ENCODE assay signal across 7 cellular contexts in the genomic region with DNA sequence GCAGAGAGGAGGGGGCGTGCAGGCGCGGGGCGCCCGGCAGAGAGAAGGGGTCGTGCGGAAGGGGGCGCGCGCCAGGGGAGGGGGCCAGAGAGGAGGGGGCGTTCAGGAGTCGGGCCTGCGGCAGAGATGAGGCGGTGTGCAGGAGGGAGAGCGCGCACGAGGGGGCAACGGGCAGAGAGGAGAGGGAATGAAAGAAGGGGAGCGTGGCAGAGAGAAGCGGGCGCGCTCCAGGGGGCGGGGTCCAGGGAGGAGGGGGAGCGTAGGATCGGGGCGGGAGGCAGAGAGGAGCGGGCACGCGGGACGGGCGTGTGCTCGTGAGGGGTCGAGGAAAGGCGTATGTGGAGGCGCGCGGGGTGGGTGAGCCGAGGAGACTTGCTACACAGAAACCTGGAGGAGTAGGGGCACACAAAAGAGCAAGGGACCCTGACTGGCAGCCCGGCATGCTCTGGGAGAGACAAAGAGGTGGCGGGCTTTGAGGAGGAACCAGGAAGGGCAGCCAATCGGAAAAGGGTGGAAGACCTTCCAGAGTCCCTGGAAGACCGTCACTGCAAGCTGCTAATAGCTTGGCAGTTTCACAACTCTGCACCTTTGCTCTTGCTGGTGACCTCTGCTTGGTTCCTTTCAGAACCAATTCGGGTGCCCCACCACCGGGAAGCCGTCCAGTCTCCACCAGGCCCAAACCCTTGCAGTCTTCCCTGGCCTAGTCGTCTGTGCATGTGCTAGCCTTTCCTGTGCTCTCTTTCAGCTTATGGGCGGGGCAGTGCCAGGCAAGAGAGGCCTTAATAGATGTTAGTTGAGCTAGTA. TPM values are rescaled to one million over a fixed set of nuclear protein-coding genes. Genes with fewer than 3 reads are reported as not detected.
DNase-seq lines count a peak whose midpoint lies in the region; ATAC-seq and TF ChIP-seq lines count a peak whose summit lies in the region.

No MANE protein-coding gene starts in this region.

- H3K36me3 Mint-ChIP-seq in immature natural killer cell (no peaks in the 10 kb centered on the region), Caco-2 (ENCODE audit: insufficient read depth, unreplicated experiment) (no peaks in the 10 kb centered on the region)
- no peaks in the 10 kb centered on the region for H3K36me3 Mint-ChIP-seq in stimulated activated naive B cell treated with anti-CD40 and anti-IgM and Interleukin-4, amounts not matched to agents 10 μg/mL and 1 μg/mL and 100 μg/mL, for 72 hours

- H3K4me3 Mint-ChIP-seq in immature natural killer cell (peak overlapping the region in 4 of 5 donors; percentile 1 to 63 (median 43)), Caco-2 (ENCODE audit: unreplicated experiment) (no peak overlapping the region)
- peak overlapping the region; percentile 86 to 90 for H3K4me3 Mint-ChIP-seq in stimulated activated naive B cell treated with anti-CD40 and anti-IgM and Interleukin-4, amounts not matched to agents 10 μg/mL and 1 μg/mL and 100 μg/mL, for 72 hours

- H3K27me3 Mint-ChIP-seq in immature natural killer cell (ENCODE audit: low read depth in 3 of 3): peaks cover 11 to 13% (median 11%) of the 10 kb centered on the region in 3 donors
- H3K27me3 Mint-ChIP-seq in stimulated activated naive B cell treated with anti-CD40 and anti-IgM and Interleukin-4, amounts not matched to agents 10 μg/mL and 1 μg/mL and 100 μg/mL, for 72 hours: peaks cover 28 to 44% of the 10 kb centered on the region in 2 donors
- H3K27me3 Mint-ChIP-seq in Caco-2 (ENCODE audit: insufficient read depth, unreplicated experiment): peaks cover 6% of the 10 kb centered on the region

- no TSS peak for BruUV-seq in Caco-2 (replicated peaks; lab: Mats Ljungman, UMichigan)

- H3K4me1 Mint-ChIP-seq in immature natural killer cell (peaks cover 5 to 10% of the 10 kb centered on the region in 2 donors), Caco-2 (ENCODE audit: low read depth, unreplicated experiment) (no peaks in the 10 kb centered on the region)
- peaks cover 6 to 16% of the 10 kb centered on the region in 2 donors for H3K4me1 Mint-ChIP-seq in stimulated activated naive B cell treated with anti-CD40 and anti-IgM and Interleukin-4, amounts not matched to agents 10 μg/mL and 1 μg/mL and 100 μg/mL, for 72 hours

- H3K9me3 Mint-ChIP-seq in immature natural killer cell (no peaks in the 10 kb centered on the region), Caco-2 (ENCODE audit: unreplicated experiment) (no peaks in the 10 kb centered on the region)
- no peaks in the 10 kb centered on the region for H3K9me3 Mint-ChIP-seq in stimulated activated naive B cell treated with anti-CD40 and anti-IgM and Interleukin-4, amounts not matched to agents 10 μg/mL and 1 μg/mL and 100 μg/mL, for 72 hours

- CTCF ChIA-PET in Caco-2 (lab: Charles Lee): no interaction called here

- no peaks in the 10 kb centered on the region for H3K27me3 ChIP-seq in Caco-2 (replicated peaks; ENCODE audit: control insufficient read depth, insufficient read depth, low read length)

- no peak for TF ChIP-seq CTCF in Caco-2 (IDR thresholded peaks at IDR 0.05; ENCODE audit: insufficient read depth in 1 of 2, low read depth in 1 of 2, low read length in 1 of 2, severe bottlenecking in 1 of 2, unreplicated experiment in 1 of 2)

- H3K27ac Mint-ChIP-seq in immature natural killer cell (no peak overlapping the region), Caco-2 (ENCODE audit: unreplicated experiment) (no peak overlapping the region)
- peak overlapping the region; percentile 25 for H3K27ac Mint-ChIP-seq in stimulated activated naive B cell treated with anti-CD40 and anti-IgM and Interleukin-4, amounts not matched to agents 10 μg/mL and 1 μg/mL and 100 μg/mL, for 72 hours

- H3K4me1 ChIP-seq in Caco-2: no peaks in the 10 kb centered on the region

- peak; percentile 64 for DNase-seq in NCI-H1092 treated with DMSO at 0.1 percent for 48 hours (lab: John Stamatoyannopoulos, UW)
- DNase-seq in activated naive CD4-positive, alpha-beta T cell treated with anti-CD3 and anti-CD28 coated beads, Interleukin-2, amount 50 U/mL, for 16 hours: peak; percentile 21
- DNase-seq in immature natural killer cell: no peak
- DNase-seq in stimulated activated naive B cell treated with anti-CD40 and anti-IgM and Interleukin-4, amounts not matched to agents 10 μg/mL and 1 μg/mL and 100 μg/mL, for 72 hours: no peak
- no peak for DNase-seq in Caco-2

- H3K36me3 ChIP-seq in Caco-2 (ENCODE audit: control insufficient read depth, insufficient read depth, low read length): no peaks in the 10 kb centered on the region

- peak; percentile 23 to 26 for ATAC-seq in stimulated activated naive B cell treated with anti-CD40 and anti-IgM and Interleukin-4, amounts not matched to agents 10 μg/mL and 1 μg/mL and 100 μg/mL, for 72 hours (replicated peaks)
- ATAC-seq in GM18909 (IDR thresholded peaks at IDR 0.05; ENCODE audit: poor library complexity, unreplicated experiment) (no peak), GM18868 (IDR thresholded peaks at IDR 0.05; ENCODE audit: unreplicated experiment) (no peak)

- POLR2A ChIA-PET in Caco-2 (lab: Charles Lee): no interaction called here

- H3K4me3 ChIP-seq in Caco-2 (ENCODE audit: low read depth, low read length): no peak overlapping the region

- no peaks in the 10 kb centered on the region for H3K9me3 ChIP-seq in Caco-2

- intact Hi-C loops in Caco-2 (cut with micrococcal nuclease; ENCODE audit: unreplicated experiment): no loop called here

RNA-seq across cellular contexts. Expression of a gene that starts 0.6 kb away (rescaled TPM):
- polyA plus RNA-seq in immature natural killer cell: not detected
- total RNA-seq in Caco-2 (2022): 0.23 TPM in 1 of 2 replicates, not detected in the other

RNA-seq across cellular contexts. Expression of a gene that starts 0.6 kb away (rescaled TPM):
- not detected for polyA plus RNA-seq in immature natural killer cell
- not detected in 2 replicates for total RNA-seq in Caco-2 (2022)

RNA-seq across cellular contexts. Expression of a gene that starts 51.1 kb away (rescaled TPM):
- 1 to 10 TPM; 3.9 to 6.3 (median 4.3) TPM for polyA plus RNA-seq in immature natural killer cell
- 82.0 and 88.6 TPM in 2 replicates for total RNA-seq in Caco-2 (2022)

Comparison
In these comparisons a context has a peak if more than half of its experiments do, and no peak if none do; other contexts are left out.
1. DNase-seq: peak in NCI-H1092 treated with DMSO at 0.1 percent for 48 hours (single experiment) and activated naive CD4-positive, alpha-beta T cell treated with anti-CD3 and anti-CD28 coated beads, Interleukin-2, amount 50 U/mL, for 16 hours (single experiment); none in immature natural killer cell (0 of 3), stimulated activated naive B cell treated with anti-CD40 and anti-IgM and Interleukin-4, amounts not matched to agents 10 μg/mL and 1 μg/mL and 100 μg/mL, for 72 hours (single experiment) and Caco-2 (0 of 2).
2. ATAC-seq: peak in stimulated activated naive B cell treated with anti-CD40 and anti-IgM and Interleukin-4, amounts not matched to agents 10 μg/mL and 1 μg/mL and 100 μg/mL, for 72 hours (2 of 2); none in GM18909 (single experiment) and GM18868 (single experiment).